ENCODE assay signal across 21 cellular contexts in the genomic region with DNA sequence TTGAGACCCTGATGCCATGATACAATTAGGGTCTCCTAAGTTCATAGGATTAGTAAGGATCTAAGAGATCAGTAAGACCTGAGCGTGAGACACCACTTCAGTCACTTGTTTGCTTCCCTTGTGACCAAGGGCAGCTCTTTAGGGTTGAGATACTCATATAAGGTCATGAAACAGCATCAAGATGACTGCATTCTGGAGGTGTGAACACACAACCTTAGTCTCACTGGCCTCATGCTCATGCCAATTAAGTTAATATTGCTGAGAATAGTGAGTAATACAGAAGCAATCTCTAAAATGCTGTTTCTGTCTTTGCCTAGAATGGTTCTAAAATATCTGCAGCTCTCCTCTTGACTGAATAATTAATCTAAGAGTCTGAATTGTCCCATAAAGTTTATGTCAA. TPM values are rescaled to one million over a fixed set of nuclear protein-coding genes. Genes with fewer than 3 reads are reported as not detected.
DNase-seq lines count a peak whose midpoint lies in the region; ATAC-seq and TF ChIP-seq lines count a peak whose summit lies in the region.
"Had no signal": no experiment of that assay in that cellular context is flagged by ENCODE, and none has a peak within 500 bp of the region (broad histone marks: within the 10 kb centered on the region; RNA-seq: fewer than 3 reads in every experiment).

No MANE protein-coding gene starts in this region.

- no peak overlapping the region for H3K4me3 Mint-ChIP-seq in HFFc6
- H3K4me3 Mint-ChIP-seq in naive thymus-derived CD4-positive, alpha-beta T cell = no peak overlapping the region
- no peak overlapping the region for H3K4me3 Mint-ChIP-seq in Caco-2 (ENCODE audit: unreplicated experiment)
- H3K4me3 Mint-ChIP-seq: activated CD4-positive, alpha-beta memory T cell treated with anti-CD3 and anti-CD28 coated beads for 36 hours; activated T-cell treated with anti-CD3 and anti-CD28 coated beads, Interleukin-2, amount 50 U/mL, for 24 hours; CD14-positive monocyte; naive thymus-derived CD8-positive, alpha-beta T cell had no signal

- H3K9me3 Mint-ChIP-seq in HFFc6 (no peaks in the 10 kb centered on the region), Caco-2 (ENCODE audit: unreplicated experiment) (no peaks in the 10 kb centered on the region)
- H3K9me3 Mint-ChIP-seq in naive thymus-derived CD4-positive, alpha-beta T cell = no peaks in the 10 kb centered on the region
- H3K9me3 Mint-ChIP-seq: activated CD4-positive, alpha-beta memory T cell treated with anti-CD3 and anti-CD28 coated beads for 36 hours; activated T-cell treated with anti-CD3 and anti-CD28 coated beads, Interleukin-2, amount 50 U/mL, for 24 hours; CD14-positive monocyte; naive thymus-derived CD8-positive, alpha-beta T cell had no signal

- ATAC-seq in omental fat pad (ENCODE audit: low FRiP score) = peak; percentile 65
- no peak for ATAC-seq in naive thymus-derived CD4-positive, alpha-beta T cell
- ATAC-seq: K562; naive thymus-derived CD8-positive, alpha-beta T cell had no signal

- CTCF ChIA-PET in naive thymus-derived CD4-positive, alpha-beta T cell (lab: Charles Lee) = no interaction called here
- CTCF ChIA-PET in Caco-2 (lab: Charles Lee) = no interaction called here

- H3K36me3 Mint-ChIP-seq in HFFc6 (ENCODE audit: low read depth) (no peaks in the 10 kb centered on the region), Caco-2 (ENCODE audit: insufficient read depth, unreplicated experiment) (no peaks in the 10 kb centered on the region)
- no peaks in the 10 kb centered on the region for H3K36me3 Mint-ChIP-seq in naive thymus-derived CD4-positive, alpha-beta T cell
- H3K36me3 Mint-ChIP-seq: activated CD4-positive, alpha-beta memory T cell treated with anti-CD3 and anti-CD28 coated beads for 36 hours; CD14-positive monocyte; naive thymus-derived CD8-positive, alpha-beta T cell had no signal

- H3K4me3 ChIP-seq in choroid plexus epithelial cell (ENCODE audit: low read depth, low read length) (no peak overlapping the region), ascending aorta (no peak overlapping the region), Caco-2 (ENCODE audit: low read depth, low read length) (no peak overlapping the region)
- no peak overlapping the region for H3K4me3 ChIP-seq in naive thymus-derived CD4-positive, alpha-beta T cell (ENCODE audit: low read length)
- H3K4me3 ChIP-seq: K562, lung had no signal

- BruUV-seq in Caco-2 (replicated peaks; lab: Mats Ljungman, UMichigan) = no TSS peak

- no peaks in the 10 kb centered on the region for H3K27me3 ChIP-seq in naive thymus-derived CD4-positive, alpha-beta T cell (ENCODE audit: control insufficient read depth in 2 of 2, insufficient read depth in 2 of 2, low read length in 2 of 2)
- H3K27me3 ChIP-seq in ascending aorta (no peaks in the 10 kb centered on the region), Caco-2 (replicated peaks; ENCODE audit: control insufficient read depth, insufficient read depth, low read length) (no peaks in the 10 kb centered on the region)
- H3K27me3 ChIP-seq: brain microvascular endothelial cell had no signal

- H3K4me1 Mint-ChIP-seq in HFFc6 (ENCODE audit: low read depth) = peaks cover 29% of the 10 kb centered on the region
- H3K4me1 Mint-ChIP-seq in naive thymus-derived CD4-positive, alpha-beta T cell = no peaks in the 10 kb centered on the region
- H3K4me1 Mint-ChIP-seq in Caco-2 (ENCODE audit: low read depth, unreplicated experiment) = no peaks in the 10 kb centered on the region
- H3K4me1 Mint-ChIP-seq: CD14-positive monocyte; naive thymus-derived CD8-positive, alpha-beta T cell had no signal

- no peak for TF ChIP-seq CTCF in HFFc6 (IDR thresholded peaks at IDR 0.05)
- TF ChIP-seq CTCF in choroid plexus epithelial cell (conservative IDR thresholded peaks at IDR 0.05; ENCODE audit: low read depth, low read length) = no peak
- TF ChIP-seq CTCF in omental fat pad (IDR thresholded peaks at IDR 0.05) = no peak
- no peak for TF ChIP-seq CTCF in ascending aorta (IDR thresholded peaks at IDR 0.05)
- no peak for TF ChIP-seq CTCF in Caco-2 (IDR thresholded peaks at IDR 0.05; ENCODE audit: insufficient read depth in 1 of 2, low read depth in 1 of 2, low read length in 1 of 2, severe bottlenecking in 1 of 2, unreplicated experiment in 1 of 2)

- no peaks in the 10 kb centered on the region for H3K9me3 ChIP-seq in naive thymus-derived CD4-positive, alpha-beta T cell (ENCODE audit: control insufficient read depth in 2 of 3, low read length in 3 of 3)
- no peaks in the 10 kb centered on the region for H3K9me3 ChIP-seq in ascending aorta
- H3K9me3 ChIP-seq in Caco-2 = no peaks in the 10 kb centered on the region

- intact Hi-C loops in naive thymus-derived CD4-positive, alpha-beta T cell (cut with micrococcal nuclease) = no loop called here
- intact Hi-C loops in ascending aorta (cut with DNase I) = no loop called here
- intact Hi-C loops in Caco-2 (cut with micrococcal nuclease; ENCODE audit: unreplicated experiment) = no loop called here

- H3K36me3 ChIP-seq in naive thymus-derived CD4-positive, alpha-beta T cell (ENCODE audit: control insufficient read depth in 2 of 3, insufficient read depth in 3 of 3, low read length in 3 of 3) = no peaks in the 10 kb centered on the region
- H3K36me3 ChIP-seq in ascending aorta (no peaks in the 10 kb centered on the region), Caco-2 (ENCODE audit: control insufficient read depth, insufficient read depth, low read length) (no peaks in the 10 kb centered on the region)
- H3K36me3 ChIP-seq: brain microvascular endothelial cell had no signal

- H3K27me3 Mint-ChIP-seq in HFFc6 (ENCODE audit: insufficient read depth) (peaks cover 2% of the 10 kb centered on the region; the same call in 1 of the 2 replicates), Caco-2 (ENCODE audit: insufficient read depth, unreplicated experiment) (no peaks in the 10 kb centered on the region)
- H3K27me3 Mint-ChIP-seq in naive thymus-derived CD4-positive, alpha-beta T cell = peaks cover 0 to 25% (median 5%) of the 10 kb centered on the region in 5 donors
- H3K27me3 Mint-ChIP-seq: activated CD4-positive, alpha-beta memory T cell treated with anti-CD3 and anti-CD28 coated beads for 36 hours; activated T-cell treated with anti-CD3 and anti-CD28 coated beads, Interleukin-2, amount 50 U/mL, for 24 hours had no signal

- POLR2A ChIA-PET in naive thymus-derived CD4-positive, alpha-beta T cell (lab: Charles Lee) = no interaction called here
- POLR2A ChIA-PET in Caco-2 (lab: Charles Lee) = no interaction called here

- H3K4me1 ChIP-seq in naive thymus-derived CD4-positive, alpha-beta T cell (ENCODE audit: control insufficient read depth in 2 of 2, insufficient read depth in 2 of 2, low read length in 2 of 2) = no peaks in the 10 kb centered on the region
- H3K4me1 ChIP-seq in ascending aorta (no peaks in the 10 kb centered on the region), Caco-2 (no peaks in the 10 kb centered on the region)
- H3K4me1 ChIP-seq: parathyroid adenoma had no signal

- H3K27ac ChIP-seq in naive thymus-derived CD4-positive, alpha-beta T cell (ENCODE audit: low read depth, low read length) = no peak overlapping the region
- H3K27ac ChIP-seq in ascending aorta = no peak overlapping the region
- H3K27ac ChIP-seq: brain microvascular endothelial cell, parathyroid adenoma, VCaP had no signal

- DNase-seq in EH (ENCODE audit: low read depth) (peak; percentile 89), HFFc6 (peak; percentile 68), choroid plexus epithelial cell (ENCODE audit: low read depth) (peak; percentile 29), omental fat pad (ENCODE audit: low spot score) (no peak), ascending aorta (ENCODE audit: low spot score in 2 of 2) (no peak), Caco-2 (no peak)
- no peak for DNase-seq in naive thymus-derived CD4-positive, alpha-beta T cell
- DNase-seq: activated CD4-positive, alpha-beta memory T cell treated with anti-CD3 and anti-CD28 coated beads for 36 hours; activated naive CD4-positive, alpha-beta T cell treated with anti-CD3 and anti-CD28 coated beads, Interleukin-2, amount 50 U/mL, for 16 hours; activated T-cell treated with anti-CD3 and anti-CD28 coated beads, Interleukin-2, amount 50 U/mL, for 24 hours; brain microvascular endothelial cell; GOT3; naive thymus-derived CD8-positive, alpha-beta T cell; NCI-H2029 treated with DMSO at 0.1 percent for 48 hours; Right ventricle myocardium superior; T-helper 1 cell had no signal

- H3K27ac Mint-ChIP-seq in HFFc6 = no peak overlapping the region
- no peak overlapping the region for H3K27ac Mint-ChIP-seq in naive thymus-derived CD4-positive, alpha-beta T cell
- no peak overlapping the region for H3K27ac Mint-ChIP-seq in Caco-2 (ENCODE audit: unreplicated experiment)
- H3K27ac Mint-ChIP-seq: activated CD4-positive, alpha-beta memory T cell treated with anti-CD3 and anti-CD28 coated beads for 36 hours; activated T-cell treated with anti-CD3 and anti-CD28 coated beads, Interleukin-2, amount 50 U/mL, for 24 hours; CD14-positive monocyte; naive thymus-derived CD8-positive, alpha-beta T cell had no signal

RNA-seq across cellular contexts. Expression of a gene that starts 39.6 kb away (rescaled TPM):
- total RNA-seq in HFFc6 (2021; fragmentation: NEBNext Ultra II Directional; extraction: Animal tissue kit (Norgen Biotek cat#: 25700)) = 10 to 100 TPM; 23.1 to 31.2 (median 29.5) TPM
- total RNA-seq in omental fat pad = 10 to 100 TPM; 19.3 to 51.7 (median 24.9) TPM
- 10 to 100 TPM; 16.9 to 22.9 (median 22.7) TPM for total RNA-seq in naive thymus-derived CD4-positive, alpha-beta T cell
- 10 to 100 TPM; 23.4 to 30.3 TPM for polyA plus RNA-seq in naive thymus-derived CD4-positive, alpha-beta T cell
- total RNA-seq in ascending aorta = 1.2 TPM
- 35.8 and 40.6 TPM in 2 replicates for total RNA-seq in Caco-2 (2022)

RNA-seq across cellular contexts. Expression of a gene that starts 52.0 kb away (rescaled TPM):
- 100 to 1,000 TPM in 1 of 6 experiments, 10 to 100 TPM in 5; 88.5 to 104 (median 95.0) TPM for total RNA-seq in HFFc6 (2021; fragmentation: NEBNext Ultra II Directional; extraction: Animal tissue kit (Norgen Biotek cat#: 25700))
- total RNA-seq in omental fat pad = 100 to 1,000 TPM in 1 of 4 donors, 10 to 100 TPM in 3; 46.1 to 107 (median 65.2) TPM
- total RNA-seq in naive thymus-derived CD4-positive, alpha-beta T cell = 10 to 100 TPM; 14.2 to 67.0 (median 18.3) TPM
- polyA plus RNA-seq in naive thymus-derived CD4-positive, alpha-beta T cell = 10 to 100 TPM in 1 of 2 donors, 1 to 10 TPM in 1; 9.0 to 14.9 TPM
- 10.9 TPM for total RNA-seq in ascending aorta
- total RNA-seq in Caco-2 (2022) = 43.4 and 46.2 TPM in 2 replicates

Comparison
In these comparisons a context has a peak if more than half of its experiments do, and no peak if none do; other contexts are left out.
1. DNase-seq: peak in EH (single experiment), HFFc6 (single experiment) and choroid plexus epithelial cell (single experiment); none in omental fat pad (single experiment), naive thymus-derived CD4-positive, alpha-beta T cell (0 of 9), ascending aorta (0 of 2) and Caco-2 (0 of 2).